8 cellular contexts compared by ENCODE assay signal in genomic region chr4:177396352-177396751, GRCh38.
"Had no signal": no experiment of that assay in that cellular context is flagged by ENCODE, and none has a peak within 500 bp of the region (broad histone marks: within the 10 kb centered on the region; RNA-seq: fewer than 3 reads in every experiment).

No MANE protein-coding gene starts in this region.

- H3K4me1 ChIP-seq: HAP-1 had no signal

- H3K4me3 ChIP-seq: GM23248, HAP-1 had no signal

- H3K4me3 Mint-ChIP-seq: HFFc6, IgD-negative memory B cell had no signal

- H3K27ac Mint-ChIP-seq: HFFc6 had no signal

- H3K36me3 ChIP-seq: HAP-1 had no signal

- ATAC-seq: HCT116 had no signal

- H3K9me3 ChIP-seq: HAP-1 had no signal

- H3K9me3 Mint-ChIP-seq: HFFc6 had no signal

- H2AFZ ChIP-seq: GM23248 had no signal

- DNase-seq: GM23248, GOT3, H7, HFFc6, KBM-7 had no signal

- H3K9ac ChIP-seq: GM23248 had no signal

- H3K27ac ChIP-seq: GM23248 had no signal

- H3K4me1 Mint-ChIP-seq: IgD-negative memory B cell had no signal
